21 cellular contexts compared by ENCODE assay signal in the genomic region with DNA sequence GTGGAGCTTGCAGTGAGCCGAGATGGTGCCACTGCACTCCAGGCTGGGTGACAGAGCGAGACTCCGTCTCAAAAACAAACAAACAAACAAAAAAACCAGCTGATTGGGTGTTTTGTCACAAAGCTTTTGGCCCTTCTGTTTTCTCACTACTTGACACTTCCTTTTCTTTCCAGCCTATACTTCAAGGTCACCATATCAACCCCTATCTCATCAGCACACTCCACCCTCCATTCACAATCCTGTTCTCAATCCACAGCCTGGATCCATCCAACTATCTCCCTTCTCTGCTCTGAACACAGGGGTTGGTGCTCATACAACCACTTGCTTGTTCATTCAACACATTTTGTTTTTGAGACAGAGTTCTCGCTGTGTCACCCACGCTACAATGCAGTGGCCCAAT. TPM values are rescaled to one million over a fixed set of nuclear protein-coding genes. Genes with fewer than 3 reads are reported as not detected.
DNase-seq lines count a peak whose midpoint lies in the region; ATAC-seq and TF ChIP-seq lines count a peak whose summit lies in the region.
"Had no signal": no experiment of that assay in that cellular context is flagged by ENCODE, and none has a peak within 500 bp of the region (broad histone marks: within the 10 kb centered on the region; RNA-seq: fewer than 3 reads in every experiment).

No MANE protein-coding gene starts in this region.

- DNase-seq in CD1c-positive myeloid dendritic cell (ENCODE audit: extremely low spot score) (peak; percentile 73), OCI-M1 (lab: John Stamatoyannopoulos, UW) (peak; percentile 46), lower lobe of right lung (peak; percentile 11), left ventricle myocardium superior (no peak), hepatic stellate cell (ENCODE audit: low spot score) (no peak)
- DNase-seq: Calu3; CD8-positive, alpha-beta memory T cell; DMS153; KBM-7; MM.1S; NCI-H1092 treated with DMSO at 0.1 percent for 48 hours; NCI-H146; NCI-H2029; NCI-H2227 treated with DMSO at 0.1 percent for 48 hours; NCI-H510A; SIG-M5; SK-N-SH had no signal

- peaks cover 11% of the 10 kb centered on the region for H3K36me3 ChIP-seq in lower lobe of right lung

- ATAC-seq in lower lobe of right lung = no peak
- no peak for ATAC-seq in left ventricle myocardium superior
- ATAC-seq: GM23338 had no signal

- no peak overlapping the region for H3K27ac ChIP-seq in lower lobe of right lung

- no peaks in the 10 kb centered on the region for H3K9me3 ChIP-seq in lower lobe of right lung
- H3K9me3 ChIP-seq: HAP-1, SK-N-SH had no signal

- H3K27me3 ChIP-seq in lower lobe of right lung (ENCODE audit: low read depth) = no peaks in the 10 kb centered on the region
- H3K27me3 ChIP-seq: BLaER1 treated with 17β-estradiol and CSF1 and Interleukin-3, amounts not matched to agents 10 nM and 100 nM had no signal

- intact Hi-C loops in lower lobe of right lung (cut with DNase I) = no loop called here
- intact Hi-C loops in left ventricle myocardium superior (cut with micrococcal nuclease) = no loop called here

- peaks cover 20% of the 10 kb centered on the region for H3K4me1 ChIP-seq in lower lobe of right lung
- H3K4me1 ChIP-seq: HAP-1 had no signal

- no peak overlapping the region for H3K4me3 ChIP-seq in lower lobe of right lung
- H3K4me3 ChIP-seq: BLaER1 treated with 17β-estradiol and CSF1 and Interleukin-3, amounts not matched to agents 10 nM and 100 nM; GM23338; HAP-1 had no signal

- TF ChIP-seq CTCF in lower lobe of right lung (IDR thresholded peaks at IDR 0.05) = no peak

RNA-seq across cellular contexts. Expression of a gene that starts 6.6 kb away (rescaled TPM):
- 22.9 TPM for total RNA-seq in lower lobe of right lung
- 18.0 TPM for total RNA-seq in left ventricle myocardium superior

RNA-seq across cellular contexts. Expression of a gene that starts 14.2 kb away (rescaled TPM):
- total RNA-seq in lower lobe of right lung (201 TPM), left ventricle myocardium superior (35.0 TPM)

RNA-seq across cellular contexts. Expression of a gene that starts 15.0 kb away (rescaled TPM):
- total RNA-seq in lower lobe of right lung = 13.3 TPM
- 0.20 TPM for total RNA-seq in left ventricle myocardium superior
- total RNA-seq: G401 had no signal

RNA-seq across cellular contexts. Expression of a gene that starts 15.1 kb away (rescaled TPM):
- total RNA-seq in lower lobe of right lung = 249 TPM
- total RNA-seq in left ventricle myocardium superior = 3.5 TPM
- total RNA-seq: G401 had no signal

RNA-seq across cellular contexts. Expression of a gene that starts 20.7 kb away (rescaled TPM):
- total RNA-seq in lower lobe of right lung = 37.4 TPM
- 36.8 TPM for total RNA-seq in left ventricle myocardium superior

Comparison
In these comparisons a context has a peak if more than half of its experiments do, and no peak if none do; other contexts are left out.
1. DNase-seq: peak in CD1c-positive myeloid dendritic cell (single experiment), OCI-M1 (single experiment) and lower lobe of right lung (single experiment); none in left ventricle myocardium superior (single experiment) and hepatic stellate cell (single experiment).
2. RNA of a gene that starts 15.0 kb away (total RNA-seq): 13.3 TPM in lower lobe of right lung (single experiment); 0.20 TPM in left ventricle myocardium superior (single experiment); every median in the first group is over 10 times any median in the second.